8 cellular contexts compared by ENCODE assay signal in the genomic region with DNA sequence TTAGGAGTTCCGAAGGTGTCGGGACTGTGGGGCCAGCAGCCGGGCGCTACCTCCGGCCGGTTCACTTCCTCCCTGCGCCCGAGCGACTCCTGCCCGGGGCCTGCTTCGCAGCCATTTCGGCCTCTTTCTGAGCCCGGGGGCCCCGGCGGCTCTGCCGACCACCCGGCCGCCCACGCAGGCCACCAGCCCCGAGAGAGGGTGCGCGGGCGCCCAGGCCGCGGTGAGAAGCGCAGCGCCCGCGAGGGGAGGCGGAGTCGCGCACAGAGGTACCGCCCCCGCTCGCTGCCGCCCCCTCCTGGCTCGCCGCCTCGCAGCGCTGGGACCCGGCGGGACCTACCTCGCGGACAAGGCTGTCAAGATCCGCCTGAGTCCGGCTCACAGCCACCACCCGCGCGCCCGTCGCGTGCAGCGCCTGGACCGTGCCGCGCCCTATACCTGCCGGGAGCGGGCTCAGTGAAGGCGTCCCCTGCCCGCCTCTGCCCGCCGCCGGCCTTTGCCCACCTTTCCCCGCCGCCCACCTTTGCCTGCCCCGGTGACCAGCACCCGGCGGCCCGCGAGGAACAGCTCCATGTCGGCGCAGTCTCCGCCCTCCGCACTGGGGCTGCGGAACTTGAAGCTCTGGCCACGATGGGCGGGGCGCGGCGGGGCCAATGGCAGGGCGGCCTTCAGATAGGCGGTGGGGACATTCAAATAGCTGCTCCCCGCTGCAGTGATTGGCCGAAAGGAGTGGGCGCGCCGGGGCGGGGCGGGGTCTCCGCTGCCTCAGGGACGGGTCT. TPM values are rescaled to one million over a fixed set of nuclear protein-coding genes. Genes with fewer than 3 reads are reported as not detected.
DNase-seq lines count a peak whose midpoint lies in the region; ATAC-seq and TF ChIP-seq lines count a peak whose summit lies in the region.

Gene DCXR, minus strand, starts transcription at position 585 of the 776 bp plus-strand sequence. Its CDS starts 15 bp downstream, at position 570.

- TF ChIP-seq CTCF in ascending aorta (IDR thresholded peaks at IDR 0.05) (peak; percentile 71 to 83 (median 73)), right atrium auricular region (IDR thresholded peaks at IDR 0.05) (peak; percentile 72 to 83), vagina (IDR thresholded peaks at IDR 0.05) (peak; percentile 13 to 64 (median 50))

- peaks cover 9% of the 10 kb centered on the region for H3K36me3 Mint-ChIP-seq in T-helper 2 cell treated with Interferon-gamma antibody and Interleukin-4, amounts not matched to agents 5 μg/mL and 100 μg/mL, for 36 hours (ENCODE audit: low read depth)

- TF ChIP-seq POLR2A in vagina (IDR thresholded peaks at IDR 0.05) = peak in 1 of 2 donors; percentile 95

- intact Hi-C loops in ascending aorta (cut with DNase I) (loop anchor here (1.0 kb wide), 2 partner anchors 14 to 61 kb away; partner anchors contain the start of genes FASN and LRRC45), vagina (cut with DNase I) (no loop called here)

- H3K4me3 Mint-ChIP-seq in T-helper 2 cell treated with Interferon-gamma antibody and Interleukin-4, amounts not matched to agents 5 μg/mL and 100 μg/mL, for 36 hours = peak within 1 kb of the TSS; percentile 83

- no peaks in the 10 kb centered on the region for H3K36me3 ChIP-seq in ascending aorta
- no peaks in the 10 kb centered on the region for H3K36me3 ChIP-seq in right atrium auricular region
- H3K36me3 ChIP-seq in vagina = no peaks in the 10 kb centered on the region

- H3K4me1 ChIP-seq in ascending aorta = peaks cover 12 to 16% of the 10 kb centered on the region in 2 donors
- peaks cover 0 to 19% of the 10 kb centered on the region in 2 donors for H3K4me1 ChIP-seq in right atrium auricular region
- peaks cover 18% of the 10 kb centered on the region for H3K4me1 ChIP-seq in vagina

- peak; percentile 98 for DNase-seq in NCI-H1930 (lab: John Stamatoyannopoulos, UW)
- DNase-seq in T-helper 2 cell treated with Interferon-gamma antibody and Interleukin-4, amounts not matched to agents 5 μg/mL and 100 μg/mL, for 36 hours (ENCODE audit: low spot score) = peak; percentile 98
- DNase-seq in ascending aorta (ENCODE audit: low spot score in 2 of 2) = peak; percentile 93 to 99
- peak; percentile 99 for DNase-seq in right atrium auricular region (ENCODE audit: low spot score)
- DNase-seq in putamen (ENCODE audit: low spot score) = peak; percentile 95
- peak in 1 of 2 donors; percentile 97 for DNase-seq in vagina (ENCODE audit: extremely low spot score in 2 of 2)

- peak within 1 kb of the TSS; percentile 83 to 93 for H3K27ac ChIP-seq in ascending aorta
- H3K27ac ChIP-seq in right atrium auricular region = peak within 1 kb of the TSS; percentile 94 to 98
- H3K27ac ChIP-seq in vagina = peak within 1 kb of the TSS; percentile 87

- H3K4me1 Mint-ChIP-seq in T-helper 2 cell treated with Interferon-gamma antibody and Interleukin-4, amounts not matched to agents 5 μg/mL and 100 μg/mL, for 36 hours (ENCODE audit: low read depth) = peaks cover 19% of the 10 kb centered on the region

- no peaks in the 10 kb centered on the region for H3K9me3 Mint-ChIP-seq in T-helper 2 cell treated with Interferon-gamma antibody and Interleukin-4, amounts not matched to agents 5 μg/mL and 100 μg/mL, for 36 hours

- H3K9me3 ChIP-seq in ascending aorta = no peaks in the 10 kb centered on the region
- no peaks in the 10 kb centered on the region for H3K9me3 ChIP-seq in right atrium auricular region
- no peaks in the 10 kb centered on the region for H3K9me3 ChIP-seq in vagina

- H3K27me3 ChIP-seq in ascending aorta = peaks cover 3% of the 10 kb centered on the region
- no peaks in the 10 kb centered on the region for H3K27me3 ChIP-seq in right atrium auricular region
- H3K27me3 ChIP-seq in vagina = no peaks in the 10 kb centered on the region

- H3K4me3 ChIP-seq in ascending aorta (peak within 1 kb of the TSS; percentile 72 to 75), right atrium auricular region (peak within 1 kb of the TSS; percentile 68 to 71), vagina (peak within 1 kb of the TSS; percentile 71 to 79)

- no peaks in the 10 kb centered on the region for H3K27me3 Mint-ChIP-seq in T-helper 2 cell treated with Interferon-gamma antibody and Interleukin-4, amounts not matched to agents 5 μg/mL and 100 μg/mL, for 36 hours (ENCODE audit: low read depth)

- H3K27ac Mint-ChIP-seq in T-helper 2 cell treated with Interferon-gamma antibody and Interleukin-4, amounts not matched to agents 5 μg/mL and 100 μg/mL, for 36 hours = peak within 1 kb of the TSS; percentile 97

- ATAC-seq in GM18499 (IDR thresholded peaks at IDR 0.05; ENCODE audit: insufficient read depth, unreplicated experiment) = peak; percentile 51
- peak; percentile 82 for ATAC-seq in HG02970 (IDR thresholded peaks at IDR 0.05; ENCODE audit: low FRiP score, unreplicated experiment)

RNA-seq across cellular contexts. Expression of gene DCXR, which starts in this region (rescaled TPM):
- total RNA-seq in ascending aorta (160 TPM), right atrium auricular region (100 to 1,000 TPM; 169 to 213 TPM), vagina (106 TPM)
